ENCODE assay signal across 10 cellular contexts in the genomic region with DNA sequence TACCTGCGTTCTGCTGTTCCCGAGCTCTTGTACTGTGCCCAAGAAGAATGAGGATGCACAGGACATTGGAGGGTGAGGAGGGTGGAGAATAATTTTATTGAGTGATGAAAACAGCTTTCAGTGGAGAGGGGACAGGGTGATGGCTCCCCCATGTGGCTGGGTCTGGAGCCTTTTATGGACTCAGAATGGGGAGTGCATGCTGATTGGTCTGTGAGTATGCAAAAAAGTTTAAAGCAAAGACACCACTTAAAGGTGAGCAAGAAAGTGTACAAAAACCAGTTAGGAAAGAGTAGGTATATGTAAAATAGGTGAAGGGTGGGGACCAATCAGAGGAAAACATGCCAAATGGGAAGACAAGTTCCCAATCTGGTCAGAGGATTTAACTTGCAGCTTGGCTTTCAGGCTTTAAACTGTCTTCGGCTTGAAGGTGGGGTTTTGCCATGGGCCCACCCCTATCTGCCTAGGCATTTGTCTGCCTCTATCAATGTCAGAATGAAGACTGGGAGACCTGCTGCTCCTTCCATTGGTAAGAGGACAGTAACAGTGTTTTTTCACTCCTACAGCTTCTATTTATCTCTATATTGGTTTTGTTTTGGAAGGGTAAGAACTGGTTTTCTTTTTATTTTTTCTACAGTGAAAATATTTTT.
A peak's percentile ranks its signal among the peaks of the same experiment; 100 is the strongest.
DNase-seq lines count a peak whose midpoint lies in the region; ATAC-seq and TF ChIP-seq lines count a peak whose summit lies in the region.
"Had no signal": no experiment of that assay in that cellular context is flagged by ENCODE, and none has a peak within 500 bp of the region (broad histone marks: within the 10 kb centered on the region; RNA-seq: fewer than 3 reads in every experiment).

No MANE protein-coding gene starts in this region.

- H3K4me1 Mint-ChIP-seq in endothelial cell (ENCODE audit: unreplicated experiment): peaks cover 4% of the 10 kb centered on the region
- peaks cover 18% of the 10 kb centered on the region for H3K4me1 Mint-ChIP-seq in activated CD8-positive, alpha-beta T cell treated with anti-CD3 and anti-CD28 coated beads for 36 hours (ENCODE audit: low read depth)
- H3K4me1 Mint-ChIP-seq: activated B cell treated with CpG ODN at 0.5 μM for 24 hours had no signal

- TF ChIP-seq CTCF in GM12864 (IDR thresholded peaks at IDR 0.05; ENCODE audit: low read depth, low read length, missing control alignments) (peak; percentile 55), endothelial cell (IDR thresholded peaks at IDR 0.05; ENCODE audit: unreplicated experiment) (peak; percentile 32)
- no peak for TF ChIP-seq CTCF in activated CD8-positive, alpha-beta T cell treated with anti-CD3 and anti-CD28 coated beads for 36 hours (IDR thresholded peaks at IDR 0.05)

- DNase-seq in GM12864 (ENCODE audit: low read depth): no peak
- DNase-seq in M059J (ENCODE audit: low read depth): peak; percentile 43
- no peak for DNase-seq in endothelial cell (ENCODE audit: low spot score)
- no peak for DNase-seq in sciatic nerve (ENCODE audit: low spot score)
- no peak for DNase-seq in activated CD8-positive, alpha-beta T cell treated with anti-CD3 and anti-CD28 coated beads for 36 hours
- no peak for DNase-seq in cerebellar nuclear complex (lab: John Stamatoyannopoulos, UW)
- no peak for DNase-seq in SKM-1 treated with dmso at 0.1 percent for 144 hours (lab: John Stamatoyannopoulos, UW; ENCODE audit: unreplicated experiment)
- DNase-seq: activated B cell treated with CpG ODN at 0.5 μM for 24 hours; central memory CD4-positive, alpha-beta T cell; NCI-H446 had no signal

- CTCF ChIA-PET in activated CD8-positive, alpha-beta T cell treated with anti-CD3 and anti-CD28 coated beads for 36 hours (lab: Charles Lee): interaction anchor here (2.1 kb wide), 1 partner anchor 15 kb away, joined by 10 read pairs; no protein-coding TSS in a partner anchor

- ATAC-seq in sciatic nerve: peak; percentile 50
- ATAC-seq in activated CD8-positive, alpha-beta T cell treated with anti-CD3 and anti-CD28 coated beads for 36 hours: no peak

- intact Hi-C loops in sciatic nerve (cut with DNase I): no loop called here
- intact Hi-C loops in activated CD8-positive, alpha-beta T cell treated with anti-CD3 and anti-CD28 coated beads for 36 hours (cut with micrococcal nuclease): no loop called here

- H3K4me3 ChIP-seq in GM12864 (ENCODE audit: low read depth, low read length): no peak overlapping the region

- no peaks in the 10 kb centered on the region for H3K36me3 Mint-ChIP-seq in endothelial cell (ENCODE audit: low read depth, unreplicated experiment)
- H3K36me3 Mint-ChIP-seq in activated CD8-positive, alpha-beta T cell treated with anti-CD3 and anti-CD28 coated beads for 36 hours (ENCODE audit: low read depth): no peaks in the 10 kb centered on the region

- POLR2A ChIA-PET in activated CD8-positive, alpha-beta T cell treated with anti-CD3 and anti-CD28 coated beads for 36 hours (lab: Charles Lee): no interaction called here

- H3K27ac Mint-ChIP-seq in endothelial cell (ENCODE audit: unreplicated experiment): no peak overlapping the region
- no peak overlapping the region for H3K27ac Mint-ChIP-seq in activated CD8-positive, alpha-beta T cell treated with anti-CD3 and anti-CD28 coated beads for 36 hours
- H3K27ac Mint-ChIP-seq: activated B cell treated with CpG ODN at 0.5 μM for 24 hours had no signal

- no peaks in the 10 kb centered on the region for H3K27me3 Mint-ChIP-seq in endothelial cell (ENCODE audit: unreplicated experiment)
- H3K27me3 Mint-ChIP-seq in activated CD8-positive, alpha-beta T cell treated with anti-CD3 and anti-CD28 coated beads for 36 hours: peaks cover 22% of the 10 kb centered on the region

- no peaks in the 10 kb centered on the region for H3K9me3 Mint-ChIP-seq in endothelial cell (ENCODE audit: unreplicated experiment)
- no peaks in the 10 kb centered on the region for H3K9me3 Mint-ChIP-seq in activated CD8-positive, alpha-beta T cell treated with anti-CD3 and anti-CD28 coated beads for 36 hours
- H3K9me3 Mint-ChIP-seq: activated B cell treated with CpG ODN at 0.5 μM for 24 hours had no signal

- H3K4me3 Mint-ChIP-seq in endothelial cell (ENCODE audit: unreplicated experiment): no peak overlapping the region
- H3K4me3 Mint-ChIP-seq in activated CD8-positive, alpha-beta T cell treated with anti-CD3 and anti-CD28 coated beads for 36 hours: no peak overlapping the region
- H3K4me3 Mint-ChIP-seq: activated B cell treated with CpG ODN at 0.5 μM for 24 hours had no signal
